Comparison of ENCODE assay signal across 28 cellular contexts in genomic region chr17:29095439-29095838, GRCh38. TPM values are rescaled to one million over a fixed set of nuclear protein-coding genes. Genes with fewer than 3 reads are reported as not detected.
"Had no signal": no experiment of that assay in that cellular context is flagged by ENCODE, and none has a peak within 500 bp of the region (broad histone marks: within the 10 kb centered on the region; RNA-seq: fewer than 3 reads in every experiment).

No MANE protein-coding gene starts in this region.

- ATAC-seq: activated T-cell treated with anti-CD3 and anti-CD28 coated beads, Interleukin-2, amount 50 U/mL, for 4 hours; activated T-helper 17 cell treated with anti-CD3 and anti-CD28 coated beads, Interleukin-2, amount 50 U/mL, for 72 hours; esophagus mucosa; left colon; psoas muscle; stimulated activated memory B cell treated with anti-CD40 and anti-IgM and Interleukin-4, amounts not matched to agents 10 μg/mL and 1 μg/mL and 100 μg/mL, for 72 hours had no signal

- H3K4me1 Mint-ChIP-seq: activated CD4-positive, alpha-beta T cell treated with anti-CD3 and anti-CD28 coated beads, Interleukin-2, amount 10 ng/mL, durations not matched to agents 24 days and 14 days; activated T-helper 17 cell treated with anti-CD3 and anti-CD28 coated beads, Interleukin-2, amount 50 U/mL, for 72 hours; stimulated activated memory B cell treated with anti-CD40 and anti-IgM and Interleukin-4, amounts not matched to agents 10 μg/mL and 1 μg/mL and 100 μg/mL, for 72 hours had no signal

- DNase-seq: activated CD4-positive, alpha-beta memory T cell treated with anti-CD3 and anti-CD28 coated beads for 36 hours; activated CD4-positive, alpha-beta T cell treated with anti-CD3 and anti-CD28 coated beads, Interleukin-2, amount 10 ng/mL, durations not matched to agents 24 days and 14 days; activated CD8-positive, alpha-beta memory T cell treated with anti-CD3 and anti-CD28 coated beads, Interleukin-2, amount 50 U/mL, for 4 hours; activated gamma-delta T cell treated with Interleukin-2 at 50 U/mL for 16 hours; activated naive CD4-positive, alpha-beta T cell treated with anti-CD3 and anti-CD28 coated beads, Interleukin-2, amount 50 U/mL, for 16 hours; activated T-cell treated with anti-CD3 and anti-CD28 coated beads, Interleukin-2, amount 50 U/mL, for 4 hours; amniotic stem cell; cortex of kidney; foreskin fibroblast; hippocampal formation; left colon; mammary epithelial cell; psoas muscle; sigmoid colon; small intestine; stimulated activated CD4-positive, alpha-beta T cell treated with anti-CD3 and anti-CD28 coated beads, Interleukin-4, amount 100 ng/mL, for 24 hours; stomach; SW 1271; T-helper 9 cell had no signal

- H3K4me3 Mint-ChIP-seq: activated CD4-positive, alpha-beta memory T cell treated with anti-CD3 and anti-CD28 coated beads for 36 hours; activated CD4-positive, alpha-beta T cell treated with anti-CD3 and anti-CD28 coated beads, Interleukin-2, amount 10 ng/mL, durations not matched to agents 24 days and 14 days; activated T-cell treated with anti-CD3 and anti-CD28 coated beads, Interleukin-2, amount 50 U/mL, for 4 hours; activated T-helper 17 cell treated with anti-CD3 and anti-CD28 coated beads, Interleukin-2, amount 50 U/mL, for 72 hours; stimulated activated memory B cell treated with anti-CD40 and anti-IgM and Interleukin-4, amounts not matched to agents 10 μg/mL and 1 μg/mL and 100 μg/mL, for 72 hours; T-helper 1 cell treated with Interleukin-12 subunit alpha and Interleukin-12 subunit beta and Interleukin-4 antibody, amounts not matched to agents 30 μg/mL and 1 μg/mL, for 36 hours had no signal

- H3K27me3 Mint-ChIP-seq: activated CD4-positive, alpha-beta memory T cell treated with anti-CD3 and anti-CD28 coated beads for 36 hours; activated CD4-positive, alpha-beta T cell treated with anti-CD3 and anti-CD28 coated beads, Interleukin-2, amount 10 ng/mL, durations not matched to agents 24 days and 14 days; activated T-helper 17 cell treated with anti-CD3 and anti-CD28 coated beads, Interleukin-2, amount 50 U/mL, for 72 hours; stimulated activated memory B cell treated with anti-CD40 and anti-IgM and Interleukin-4, amounts not matched to agents 10 μg/mL and 1 μg/mL and 100 μg/mL, for 72 hours had no signal

- H3K9me3 Mint-ChIP-seq: activated CD4-positive, alpha-beta memory T cell treated with anti-CD3 and anti-CD28 coated beads for 36 hours; activated CD4-positive, alpha-beta T cell treated with anti-CD3 and anti-CD28 coated beads, Interleukin-2, amount 10 ng/mL, durations not matched to agents 24 days and 14 days; activated T-cell treated with anti-CD3 and anti-CD28 coated beads, Interleukin-2, amount 50 U/mL, for 4 hours; activated T-helper 17 cell treated with anti-CD3 and anti-CD28 coated beads, Interleukin-2, amount 50 U/mL, for 72 hours; stimulated activated memory B cell treated with anti-CD40 and anti-IgM and Interleukin-4, amounts not matched to agents 10 μg/mL and 1 μg/mL and 100 μg/mL, for 72 hours; T-helper 1 cell treated with Interleukin-12 subunit alpha and Interleukin-12 subunit beta and Interleukin-4 antibody, amounts not matched to agents 30 μg/mL and 1 μg/mL, for 36 hours had no signal

- H3K27me3 ChIP-seq: sigmoid colon, stomach, suprapubic skin, tibial nerve had no signal

- H3K27ac Mint-ChIP-seq: activated CD4-positive, alpha-beta memory T cell treated with anti-CD3 and anti-CD28 coated beads for 36 hours; activated CD4-positive, alpha-beta T cell treated with anti-CD3 and anti-CD28 coated beads, Interleukin-2, amount 10 ng/mL, durations not matched to agents 24 days and 14 days; activated T-helper 17 cell treated with anti-CD3 and anti-CD28 coated beads, Interleukin-2, amount 50 U/mL, for 72 hours; stimulated activated memory B cell treated with anti-CD40 and anti-IgM and Interleukin-4, amounts not matched to agents 10 μg/mL and 1 μg/mL and 100 μg/mL, for 72 hours; T-helper 1 cell treated with Interleukin-12 subunit alpha and Interleukin-12 subunit beta and Interleukin-4 antibody, amounts not matched to agents 30 μg/mL and 1 μg/mL, for 36 hours had no signal

- H3K4me3 ChIP-seq: psoas muscle, sigmoid colon, stomach, suprapubic skin, tibial nerve had no signal

- H3K27ac ChIP-seq: parathyroid adenoma, psoas muscle, sigmoid colon, stomach, suprapubic skin, tibial nerve, VCaP had no signal

- H3K4me1 ChIP-seq: parathyroid adenoma, psoas muscle, stomach, tibial nerve had no signal

- H3K9me3 ChIP-seq: psoas muscle, sigmoid colon, stomach, suprapubic skin, tibial nerve had no signal

RNA-seq across cellular contexts. Expression of gene PIPOX, which starts 52.5 kb away (rescaled TPM):
- polyA plus RNA-seq: keratinocyte had no signal
